ENCODE assay signal across 10 cellular contexts in genomic region chr1:229127301-229127700, GRCh38.
DNase-seq lines count a peak whose midpoint lies in the region; ATAC-seq, FAIRE-seq and TF ChIP-seq lines count a peak whose summit lies in the region.
"Had no signal": no experiment of that assay in that cellular context is flagged by ENCODE, and none has a peak within 500 bp of the region (broad histone marks: within the 10 kb centered on the region; RNA-seq: fewer than 3 reads in every experiment).

No MANE protein-coding gene starts in this region.

- TF ChIP-seq EP300 in esophagus muscularis mucosa (IDR thresholded peaks at IDR 0.05): no peak

- H3K4me3 ChIP-seq in bronchial epithelial cell (ENCODE audit: low read depth, low read length) (no peak overlapping the region), gastrocnemius medialis (no peak overlapping the region), esophagus muscularis mucosa (no peak overlapping the region)
- H3K4me3 ChIP-seq: SK-N-MC had no signal

- H3K9me3 ChIP-seq in gastrocnemius medialis: no peaks in the 10 kb centered on the region
- no peaks in the 10 kb centered on the region for H3K9me3 ChIP-seq in esophagus muscularis mucosa

- peaks cover 6% of the 10 kb centered on the region for H3K27me3 ChIP-seq in bronchial epithelial cell (ENCODE audit: control insufficient read depth, insufficient read depth, low read length)
- H3K27me3 ChIP-seq in gastrocnemius medialis: no peaks in the 10 kb centered on the region
- no peaks in the 10 kb centered on the region for H3K27me3 ChIP-seq in esophagus muscularis mucosa

- peak; percentile 25 to 44 for DNase-seq in stimulated activated CD4-positive, alpha-beta T cell treated with anti-CD3 and anti-CD28 coated beads, Interleukin-2, amount 100 ng/mL, for 24 hours
- DNase-seq in stimulated activated CD4-positive, alpha-beta T cell treated with anti-CD3 and anti-CD28 coated beads, Interleukin-4, amount 100 ng/mL, for 24 hours: no peak
- peak; percentile 22 for DNase-seq in NOMO-1 treated with dmso at 0.1 percent for 144 hours (lab: John Stamatoyannopoulos, UW; ENCODE audit: unreplicated experiment)
- DNase-seq in bronchial epithelial cell (ENCODE audit: low read depth): peak; percentile 15
- no peak for DNase-seq in gastrocnemius medialis
- no peak for DNase-seq in esophagus muscularis mucosa (ENCODE audit: extremely low spot score)
- DNase-seq in DMS79 treated with DMSO at 0.1 percent for 48 hours (lab: John Stamatoyannopoulos, UW): no peak
- DNase-seq: DMS153 had no signal

- H3K27ac ChIP-seq in gastrocnemius medialis: no peak overlapping the region
- H3K27ac ChIP-seq in esophagus muscularis mucosa (replicated peaks in 1 of 4): no peak overlapping the region
- H3K27ac ChIP-seq: SK-N-MC had no signal

- no peak for ATAC-seq in HG02623 (IDR thresholded peaks at IDR 0.05; ENCODE audit: unreplicated experiment)
- no peak for ATAC-seq in gastrocnemius medialis

- no peaks in the 10 kb centered on the region for H3K36me3 ChIP-seq in bronchial epithelial cell (ENCODE audit: control insufficient read depth, insufficient read depth, low read length)
- no peaks in the 10 kb centered on the region for H3K36me3 ChIP-seq in gastrocnemius medialis
- no peaks in the 10 kb centered on the region for H3K36me3 ChIP-seq in esophagus muscularis mucosa

- intact Hi-C loops in gastrocnemius medialis (cut with DNase I; ENCODE audit: low total_unique reads) (no loop called here), esophagus muscularis mucosa (cut with DNase I) (no loop called here)

- TF ChIP-seq POLR2A in gastrocnemius medialis (IDR thresholded peaks at IDR 0.05) (no peak), esophagus muscularis mucosa (IDR thresholded peaks at IDR 0.05; ENCODE audit: low read depth) (no peak)

- in situ Hi-C loops in gastrocnemius medialis (cut with MboI; ENCODE audit: low sequenced_read_pairs in 4 of 4): no loop called here

- 69% methylated on average over 2 of the region's 2 CpGs for WGBS in esophagus muscularis mucosa

- H3K4me1 ChIP-seq in gastrocnemius medialis: no peaks in the 10 kb centered on the region
- peaks cover 0 to 11% (median 2%) of the 10 kb centered on the region in 4 donors for H3K4me1 ChIP-seq in esophagus muscularis mucosa

- TF ChIP-seq CTCF in bronchial epithelial cell (IDR thresholded peaks at IDR 0.05; ENCODE audit: insufficient read depth, low read length, severe bottlenecking): no peak
- no peak for TF ChIP-seq CTCF in gastrocnemius medialis (IDR thresholded peaks at IDR 0.05 in 4 of 5, conservative IDR thresholded peaks at IDR 0.05 in 1 of 5)
- no peak for TF ChIP-seq CTCF in esophagus muscularis mucosa (IDR thresholded peaks at IDR 0.05)

- FAIRE-seq in bronchial epithelial cell (lab: Jason Lieb, UNC): no peak

Comparison
In these comparisons a context has a peak if more than half of its experiments do, and no peak if none do; other contexts are left out.
1. DNase-seq: peak in stimulated activated CD4-positive, alpha-beta T cell treated with anti-CD3 and anti-CD28 coated beads, Interleukin-2, amount 100 ng/mL, for 24 hours (2 of 2), NOMO-1 treated with dmso at 0.1 percent for 144 hours (single experiment) and bronchial epithelial cell (single experiment); none in stimulated activated CD4-positive, alpha-beta T cell treated with anti-CD3 and anti-CD28 coated beads, Interleukin-4, amount 100 ng/mL, for 24 hours (single experiment), gastrocnemius medialis (0 of 2), esophagus muscularis mucosa (single experiment) and DMS79 treated with DMSO at 0.1 percent for 48 hours (single experiment).